In genomic region chr9:31854187-31854586, GRCh38 we compare ENCODE assay signal across 16 cellular contexts.
DNase-seq lines count a peak whose midpoint lies in the region; ATAC-seq and TF ChIP-seq lines count a peak whose summit lies in the region.
"Had no signal": no experiment of that assay in that cellular context is flagged by ENCODE, and none has a peak within 500 bp of the region (broad histone marks: within the 10 kb centered on the region; RNA-seq: fewer than 3 reads in every experiment).

No MANE protein-coding gene starts in this region.

- H3K4me3 Mint-ChIP-seq in neural crest cell = no peak overlapping the region
- H3K4me3 Mint-ChIP-seq: B cell; CD8-positive, alpha-beta T cell; H9 had no signal

- WGBS in right cardiac atrium = 84% methylated on average over 3 of the region's 3 CpGs

- intact Hi-C loops in right cardiac atrium (cut with DNase I) = no loop called here
- intact Hi-C loops in left ventricle myocardium inferior (cut with micrococcal nuclease) = no loop called here
- intact Hi-C loops in upper lobe of right lung (cut with DNase I) = no loop called here

- H3K36me3 ChIP-seq in left ventricle myocardium inferior = no peaks in the 10 kb centered on the region
- no peaks in the 10 kb centered on the region for H3K36me3 ChIP-seq in upper lobe of right lung
- H3K36me3 ChIP-seq: BLaER1 treated with 17β-estradiol and CSF1 and Interleukin-3, amounts not matched to agents 10 nM and 100 nM had no signal

- H3K4me1 ChIP-seq in right cardiac atrium (ENCODE audit: control insufficient read depth, insufficient read depth, low read length) (no peaks in the 10 kb centered on the region), left ventricle myocardium inferior (no peaks in the 10 kb centered on the region), upper lobe of right lung (no peaks in the 10 kb centered on the region)

- H3K4me1 Mint-ChIP-seq in neural crest cell = no peaks in the 10 kb centered on the region
- H3K4me1 Mint-ChIP-seq: B cell had no signal

- ATAC-seq in right cardiac atrium (no peak), upper lobe of right lung (peak; percentile 22)
- ATAC-seq: CD8-positive, alpha-beta T cell had no signal

- peak overlapping the region; percentile 27 for H3K27ac Mint-ChIP-seq in neural crest cell (ENCODE audit: unreplicated experiment)
- H3K27ac Mint-ChIP-seq: B cell; CD8-positive, alpha-beta T cell; H9 had no signal

- no peak overlapping the region for H3K27ac ChIP-seq in right cardiac atrium (ENCODE audit: low read length)
- H3K27ac ChIP-seq in left ventricle myocardium inferior (replicated peaks) = no peak overlapping the region
- H3K27ac ChIP-seq in upper lobe of right lung = no peak overlapping the region
- H3K27ac ChIP-seq: BLaER1 treated with 17β-estradiol and CSF1 and Interleukin-3, amounts not matched to agents 10 nM and 100 nM; HL-60 had no signal

- H3K9me3 ChIP-seq in right cardiac atrium (ENCODE audit: control insufficient read depth, low read length) (no peaks in the 10 kb centered on the region), left ventricle myocardium inferior (replicated peaks) (peaks cover 23% of the 10 kb centered on the region), upper lobe of right lung (no peaks in the 10 kb centered on the region)

- no peaks in the 10 kb centered on the region for H3K27me3 Mint-ChIP-seq in neural crest cell (ENCODE audit: low read depth)
- H3K27me3 Mint-ChIP-seq: B cell had no signal

- peak in 2 of 3 donors; percentile 0 to 11 for DNase-seq in right cardiac atrium
- DNase-seq in left ventricle myocardium inferior = no peak
- no peak for DNase-seq in neural crest cell (ENCODE audit: low read depth, low spot score)
- peak; percentile 30 for DNase-seq in upper lobe of right lung
- DNase-seq in NK-92 treated with Interleukin-12 subunit alpha and Interleukin-12 subunit beta, amount 100 ng/mL, for 24 hours (lab: John Stamatoyannopoulos, UW) = no peak
- no peak for DNase-seq in middle frontal gyrus (ENCODE audit: extremely low spot score, low spot score)
- DNase-seq: Calu3; CD8-positive, alpha-beta T cell; DMS79 treated with DMSO at 0.1 percent for 48 hours; GF-D8; GOT3; H9; IMR-90 had no signal

- TF ChIP-seq CTCF in left ventricle myocardium inferior (IDR thresholded peaks at IDR 0.05; ENCODE audit: borderline replicate concordance) = no peak
- no peak for TF ChIP-seq CTCF in neural crest cell (conservative IDR thresholded peaks at IDR 0.05)
- no peak for TF ChIP-seq CTCF in upper lobe of right lung (IDR thresholded peaks at IDR 0.05)

- peaks cover 4% of the 10 kb centered on the region for H3K9me3 Mint-ChIP-seq in neural crest cell
- H3K9me3 Mint-ChIP-seq: H9 had no signal

- no peaks in the 10 kb centered on the region for H3K36me3 Mint-ChIP-seq in neural crest cell (ENCODE audit: low read depth)
- H3K36me3 Mint-ChIP-seq: CD8-positive, alpha-beta T cell had no signal

- H3K4me3 ChIP-seq in right cardiac atrium (ENCODE audit: low read length) (no peak overlapping the region), left ventricle myocardium inferior (no peak overlapping the region), upper lobe of right lung (no peak overlapping the region)
- H3K4me3 ChIP-seq: BLaER1 treated with 17β-estradiol and CSF1 and Interleukin-3, amounts not matched to agents 10 nM and 100 nM had no signal

- no peaks in the 10 kb centered on the region for H3K27me3 ChIP-seq in right cardiac atrium (ENCODE audit: control insufficient read depth, insufficient read depth)
- no peaks in the 10 kb centered on the region for H3K27me3 ChIP-seq in left ventricle myocardium inferior (ENCODE audit: low read depth)
- no peaks in the 10 kb centered on the region for H3K27me3 ChIP-seq in upper lobe of right lung
- H3K27me3 ChIP-seq: BLaER1 treated with 17β-estradiol and CSF1 and Interleukin-3, amounts not matched to agents 10 nM and 100 nM had no signal

Comparison
In these comparisons a context has a peak if more than half of its experiments do, and no peak if none do; other contexts are left out.
1. DNase-seq: peak in right cardiac atrium (2 of 3) and upper lobe of right lung (single experiment); none in left ventricle myocardium inferior (single experiment), neural crest cell (single experiment), NK-92 treated with Interleukin-12 subunit alpha and Interleukin-12 subunit beta, amount 100 ng/mL, for 24 hours (single experiment) and middle frontal gyrus (single experiment).